15 cellular contexts compared by ENCODE assay signal in genomic region chr10:102334106-102334505, GRCh38.
A peak's percentile ranks its signal among the peaks of the same experiment; 100 is the strongest.
DNase-seq lines count a peak whose midpoint lies in the region; ATAC-seq, FAIRE-seq and TF ChIP-seq lines count a peak whose summit lies in the region.
"Had no signal": no experiment of that assay in that cellular context is flagged by ENCODE, and none has a peak within 500 bp of the region (broad histone marks: within the 10 kb centered on the region; RNA-seq: fewer than 3 reads in every experiment).

No MANE protein-coding gene starts in this region.

- in situ Hi-C loops in astrocyte of the spinal cord (cut with HindIII; ENCODE audit: low sequenced_read_pairs) (no loop called here), GM13976 (cut with MboI; ENCODE audit: low sequenced_read_pairs, unreplicated experiment) (no loop called here)

- no peak for TF ChIP-seq CTCF in astrocyte of the spinal cord (IDR thresholded peaks at IDR 0.05; ENCODE audit: low read depth, low read length)
- TF ChIP-seq CTCF in pancreas (IDR thresholded peaks at IDR 0.05) = no peak
- TF ChIP-seq CTCF in GM13976 (IDR thresholded peaks at IDR 0.05; ENCODE audit: borderline replicate concordance, control extremely low read depth, extremely low read depth, insufficient read depth, missing control alignments) = no peak

- WGBS in pancreas, 2 donors = 51 to 56% methylated on average over 4 of the region's 4 CpGs

- H3K36me3 ChIP-seq in pancreas = no peaks in the 10 kb centered on the region

- H3K4me3 ChIP-seq in astrocyte of the spinal cord (ENCODE audit: low read depth, low read length) (no peak overlapping the region), pancreas (no peak overlapping the region)

- DNase-seq in EH (ENCODE audit: low read depth) (peak; percentile 38), astrocyte of the spinal cord (ENCODE audit: low read depth, low spot score) (peak; percentile 32), left ventricle myocardium superior (peak; percentile 66), pancreas (no peak), A172 (ENCODE audit: low spot score) (no peak), COLO668 (lab: John Stamatoyannopoulos, UW; ENCODE audit: unreplicated experiment) (no peak), GM13976 (ENCODE audit: low spot score) (no peak)
- no peak for DNase-seq in activated naive CD8-positive, alpha-beta T cell treated with anti-CD3 and anti-CD28 coated beads for 36 hours
- DNase-seq: activated naive CD4-positive, alpha-beta T cell treated with anti-CD3 and anti-CD28 coated beads, Interleukin-2, amount 50 U/mL, for 16 hours; DMS 273 treated with DMSO at 0.1 percent for 48 hours; KBM-7; NCI-H1417 treated with DMSO at 0.1 percent for 48 hours; NCI-H526 treated with DMSO at 0.1 percent for 48 hours; SHP77; stimulated activated CD8-positive, alpha-beta memory T cell treated with anti-CD3 and anti-CD28 coated beads, Interleukin-4, amount 100 ng/mL, for 48 hours had no signal

- no peaks in the 10 kb centered on the region for H3K27me3 ChIP-seq in pancreas

- H3K4me1 Mint-ChIP-seq in activated naive CD8-positive, alpha-beta T cell treated with anti-CD3 and anti-CD28 coated beads for 36 hours = peaks cover 15% of the 10 kb centered on the region

- intact Hi-C loops in left ventricle myocardium superior (cut with micrococcal nuclease) = no loop called here
- intact Hi-C loops in pancreas (cut with DNase I) = no loop called here

- H3K27ac ChIP-seq in pancreas = no peak overlapping the region

- no peaks in the 10 kb centered on the region for H3K9me3 ChIP-seq in pancreas

- no peak overlapping the region for H3K27ac Mint-ChIP-seq in activated naive CD8-positive, alpha-beta T cell treated with anti-CD3 and anti-CD28 coated beads for 36 hours

- no peaks in the 10 kb centered on the region for H3K27me3 Mint-ChIP-seq in activated naive CD8-positive, alpha-beta T cell treated with anti-CD3 and anti-CD28 coated beads for 36 hours

- peaks cover 0 to under 1% (median 0%) of the 10 kb centered on the region in 3 donors for H3K4me1 ChIP-seq in pancreas

- ATAC-seq in left ventricle myocardium superior (peak; percentile 89), pancreas (peak; percentile 17 to 65 (median 42))

- peaks cover 3% of the 10 kb centered on the region for H3K36me3 Mint-ChIP-seq in activated naive CD8-positive, alpha-beta T cell treated with anti-CD3 and anti-CD28 coated beads for 36 hours

- no peak overlapping the region for H3K4me3 Mint-ChIP-seq in activated naive CD8-positive, alpha-beta T cell treated with anti-CD3 and anti-CD28 coated beads for 36 hours

- H3K9me3 Mint-ChIP-seq in activated naive CD8-positive, alpha-beta T cell treated with anti-CD3 and anti-CD28 coated beads for 36 hours = no peaks in the 10 kb centered on the region

- FAIRE-seq in pancreas (lab: Jason Lieb, UNC) = no peak

Comparison
In these comparisons a context has a peak if more than half of its experiments do, and no peak if none do; other contexts are left out.
1. DNase-seq: peak in EH (single experiment), astrocyte of the spinal cord (single experiment) and left ventricle myocardium superior (single experiment); none in pancreas (0 of 6), A172 (single experiment), activated naive CD8-positive, alpha-beta T cell treated with anti-CD3 and anti-CD28 coated beads for 36 hours (single experiment), COLO668 (single experiment) and GM13976 (single experiment).